In the genomic region with DNA sequence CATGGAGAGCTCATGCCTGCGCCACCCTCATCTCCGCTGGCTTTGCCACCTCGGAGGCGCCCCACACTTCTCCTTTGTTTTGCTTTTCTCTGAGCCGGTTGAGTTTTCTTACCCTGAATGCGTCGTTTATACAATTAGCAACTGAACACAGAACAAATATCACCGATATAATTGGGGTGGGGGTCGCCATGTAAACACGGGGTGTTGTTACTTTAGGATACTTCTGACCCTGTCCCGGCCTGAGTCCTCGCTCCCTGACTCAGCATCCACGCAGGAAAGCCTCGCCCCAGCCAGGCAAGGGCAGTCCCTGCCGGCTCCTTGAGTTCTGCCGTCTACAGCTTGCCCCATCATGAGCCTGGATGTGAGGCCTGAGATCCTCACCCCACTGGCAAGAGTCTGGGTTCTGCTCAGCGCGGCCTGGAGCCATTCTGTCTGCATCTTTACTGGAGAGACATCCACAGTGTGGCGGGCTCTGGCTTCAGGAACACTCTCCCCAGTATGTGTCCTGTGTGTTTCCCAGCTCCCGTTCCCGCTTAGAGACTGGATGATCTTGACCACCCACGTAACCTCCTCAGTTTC, we compare ENCODE assay signal across 18 cellular contexts. TPM values are rescaled to one million over a fixed set of nuclear protein-coding genes. Genes with fewer than 3 reads are reported as not detected.
DNase-seq lines count a peak whose midpoint lies in the region; ATAC-seq lines count a peak whose summit lies in the region.
"Had no signal": no experiment of that assay in that cellular context is flagged by ENCODE, and none has a peak within 500 bp of the region (broad histone marks: within the 10 kb centered on the region; RNA-seq: fewer than 3 reads in every experiment).

No MANE protein-coding gene starts in this region.

- peaks cover 10% of the 10 kb centered on the region for H3K4me1 Mint-ChIP-seq in activated CD4-positive, alpha-beta T cell treated with anti-CD3 and anti-CD28 coated beads, Interleukin-2, amount 10 ng/mL, durations not matched to agents 24 days and 14 days
- H3K4me1 Mint-ChIP-seq in activated naive CD8-positive, alpha-beta T cell treated with anti-CD3 and anti-CD28 coated beads for 36 hours, result peaks cover 26% of the 10 kb centered on the region
- H3K4me1 Mint-ChIP-seq in stimulated activated effector memory CD8-positive, alpha-beta T cell treated with anti-CD3 and anti-CD28 coated beads, Interleukin-12 subunit alpha, Interleukin-12 subunit beta, amount 100 ng/mL, for 72 hours, result peaks cover 30% of the 10 kb centered on the region

- peaks cover 75% of the 10 kb centered on the region for H3K27me3 Mint-ChIP-seq in activated CD4-positive, alpha-beta T cell treated with anti-CD3 and anti-CD28 coated beads, Interleukin-2, amount 10 ng/mL, durations not matched to agents 24 days and 14 days
- H3K27me3 Mint-ChIP-seq in activated naive CD8-positive, alpha-beta T cell treated with anti-CD3 and anti-CD28 coated beads for 36 hours, result peaks cover 91% of the 10 kb centered on the region

- ATAC-seq in right cardiac atrium (peak; percentile 7 to 27), HG03354 (IDR thresholded peaks at IDR 0.05; ENCODE audit: poor library complexity, severe bottlenecking, unreplicated experiment) (no peak)
- no peak for ATAC-seq in stimulated activated effector memory CD8-positive, alpha-beta T cell treated with anti-CD3 and anti-CD28 coated beads, Interleukin-12 subunit alpha, Interleukin-12 subunit beta, amount 100 ng/mL, for 72 hours

- no peaks in the 10 kb centered on the region for H3K36me3 Mint-ChIP-seq in activated CD4-positive, alpha-beta T cell treated with anti-CD3 and anti-CD28 coated beads, Interleukin-2, amount 10 ng/mL, durations not matched to agents 24 days and 14 days (ENCODE audit: low read depth)
- no peaks in the 10 kb centered on the region for H3K36me3 Mint-ChIP-seq in activated naive CD8-positive, alpha-beta T cell treated with anti-CD3 and anti-CD28 coated beads for 36 hours
- H3K36me3 Mint-ChIP-seq in stimulated activated effector memory CD8-positive, alpha-beta T cell treated with anti-CD3 and anti-CD28 coated beads, Interleukin-12 subunit alpha, Interleukin-12 subunit beta, amount 100 ng/mL, for 72 hours, result peaks cover 7% of the 10 kb centered on the region

- 16% methylated on average over 22 of the region's 22 CpGs for WGBS in right cardiac atrium

- peaks cover 2% of the 10 kb centered on the region for H3K4me1 ChIP-seq in right cardiac atrium (ENCODE audit: control insufficient read depth, insufficient read depth, low read length)
- H3K4me1 ChIP-seq: HAP-1 had no signal

- intact Hi-C loops in activated CD4-positive, alpha-beta T cell treated with anti-CD3 and anti-CD28 coated beads, Interleukin-2, amount 10 ng/mL, durations not matched to agents 24 days and 14 days (cut with micrococcal nuclease), result no loop called here
- intact Hi-C loops in right cardiac atrium (cut with DNase I), result loop anchor here in 2 of 4 donors (2.0 to 5.0 kb wide), 2 partner anchors 61 to 62 kb away; no protein-coding TSS in a partner anchor

- no peaks in the 10 kb centered on the region for H3K27me3 ChIP-seq in right cardiac atrium (ENCODE audit: control insufficient read depth, insufficient read depth)

- H3K27ac ChIP-seq in right cardiac atrium (ENCODE audit: low read length), result peak overlapping the region; percentile 43
- H3K27ac ChIP-seq: adrenal gland, neutrophil, uterus had no signal

- no peak overlapping the region for H3K4me3 ChIP-seq in right cardiac atrium (ENCODE audit: low read length)
- H3K4me3 ChIP-seq: HAP-1, uterus had no signal

- peak overlapping the region; percentile 12 for H3K4me3 Mint-ChIP-seq in activated CD4-positive, alpha-beta T cell treated with anti-CD3 and anti-CD28 coated beads, Interleukin-2, amount 10 ng/mL, durations not matched to agents 24 days and 14 days
- peak overlapping the region; percentile 58 for H3K4me3 Mint-ChIP-seq in activated naive CD8-positive, alpha-beta T cell treated with anti-CD3 and anti-CD28 coated beads for 36 hours
- H3K4me3 Mint-ChIP-seq in stimulated activated effector memory CD8-positive, alpha-beta T cell treated with anti-CD3 and anti-CD28 coated beads, Interleukin-12 subunit alpha, Interleukin-12 subunit beta, amount 100 ng/mL, for 72 hours, result peak overlapping the region; percentile 54

- no peaks in the 10 kb centered on the region for H3K9me3 ChIP-seq in right cardiac atrium (ENCODE audit: control insufficient read depth, low read length)
- H3K9me3 ChIP-seq: adrenal gland, HAP-1, neutrophil, uterus had no signal

- no peak for DNase-seq in activated CD4-positive, alpha-beta T cell treated with anti-CD3 and anti-CD28 coated beads, Interleukin-2, amount 10 ng/mL, durations not matched to agents 24 days and 14 days
- no peak for DNase-seq in activated CD4-positive, alpha-beta T cell treated with anti-CD3 and anti-CD28 coated beads for 4 hours
- no peak for DNase-seq in activated naive CD8-positive, alpha-beta T cell treated with anti-CD3 and anti-CD28 coated beads for 36 hours
- DNase-seq in right cardiac atrium (peak in 1 of 3 donors; percentile 59), activated gamma-delta T cell (lab: John Stamatoyannopoulos, UW) (no peak)
- DNase-seq in stimulated activated effector memory CD8-positive, alpha-beta T cell treated with anti-CD3 and anti-CD28 coated beads, Interleukin-12 subunit alpha, Interleukin-12 subunit beta, amount 100 ng/mL, for 72 hours (ENCODE audit: low spot score in 2 of 2), result no peak
- DNase-seq in effector CD8-positive, alpha-beta T cell (lab: John Stamatoyannopoulos, UW), result no peak
- DNase-seq: activated CD4-positive, alpha-beta T cell treated with anti-CD3 and anti-CD28 coated beads, Interleukin-2, amount 50 U/mL, for 4 hours; DMS153; effector CD4-positive, alpha-beta T cell; MV-4-11; stimulated activated CD4-positive, alpha-beta T cell treated with anti-CD3 and anti-CD28 coated beads, Interleukin-12 subunit alpha, Interleukin-12 subunit beta, amount 100 ng/mL, for 4 hours; uterus had no signal

- no peaks in the 10 kb centered on the region for H3K9me3 Mint-ChIP-seq in activated CD4-positive, alpha-beta T cell treated with anti-CD3 and anti-CD28 coated beads, Interleukin-2, amount 10 ng/mL, durations not matched to agents 24 days and 14 days
- peaks cover 2% of the 10 kb centered on the region for H3K9me3 Mint-ChIP-seq in activated naive CD8-positive, alpha-beta T cell treated with anti-CD3 and anti-CD28 coated beads for 36 hours
- H3K9me3 Mint-ChIP-seq in stimulated activated effector memory CD8-positive, alpha-beta T cell treated with anti-CD3 and anti-CD28 coated beads, Interleukin-12 subunit alpha, Interleukin-12 subunit beta, amount 100 ng/mL, for 72 hours, result no peaks in the 10 kb centered on the region

- H3K27ac Mint-ChIP-seq in activated CD4-positive, alpha-beta T cell treated with anti-CD3 and anti-CD28 coated beads, Interleukin-2, amount 10 ng/mL, durations not matched to agents 24 days and 14 days, result peak overlapping the region; percentile 65
- H3K27ac Mint-ChIP-seq in activated naive CD8-positive, alpha-beta T cell treated with anti-CD3 and anti-CD28 coated beads for 36 hours, result no peak overlapping the region
- H3K27ac Mint-ChIP-seq in stimulated activated effector memory CD8-positive, alpha-beta T cell treated with anti-CD3 and anti-CD28 coated beads, Interleukin-12 subunit alpha, Interleukin-12 subunit beta, amount 100 ng/mL, for 72 hours, result no peak overlapping the region

RNA-seq across cellular contexts. Expression of a gene that starts 5.5 kb away (rescaled TPM):
- not detected in 2 replicates for total RNA-seq in activated CD4-positive, alpha-beta T cell treated with anti-CD3 and anti-CD28 coated beads, Interleukin-2, amount 10 ng/mL, durations not matched to agents 24 days and 14 days
- under 1 TPM; 0.12 to 0.21 TPM for total RNA-seq in activated naive CD8-positive, alpha-beta T cell treated with anti-CD3 and anti-CD28 coated beads for 36 hours
- 100 to 1,000 TPM; 176 to 241 (median 220) TPM for total RNA-seq in right cardiac atrium
- polyA plus RNA-seq in right cardiac atrium, result 250 TPM
- total RNA-seq: adrenal gland, HT-29, uterus had no signal

Comparison
In these comparisons a context has a peak if more than half of its experiments do, and no peak if none do; other contexts are left out.
1. ATAC-seq: peak in right cardiac atrium (2 of 2); none in stimulated activated effector memory CD8-positive, alpha-beta T cell treated with anti-CD3 and anti-CD28 coated beads, Interleukin-12 subunit alpha, Interleukin-12 subunit beta, amount 100 ng/mL, for 72 hours (single experiment) and HG03354 (single experiment).
2. RNA of a gene that starts 5.5 kb away (total RNA-seq): 176 to 241 TPM in right cardiac atrium; 0.12 to 0.21 TPM in activated naive CD8-positive, alpha-beta T cell treated with anti-CD3 and anti-CD28 coated beads for 36 hours and not detected in activated CD4-positive, alpha-beta T cell treated with anti-CD3 and anti-CD28 coated beads, Interleukin-2, amount 10 ng/mL, durations not matched to agents 24 days and 14 days; every median in the first group is over 100 times any median in the second.
3. Peak in every context shown above with its lines, with median percentiles within 50 percentile points of each other: H3K4me3 Mint-ChIP-seq.